Comparison of ENCODE assay signal across 10 cellular contexts in genomic region chr7:90552521-90552920, GRCh38.
DNase-seq lines count a peak whose midpoint lies in the region; ATAC-seq and TF ChIP-seq lines count a peak whose summit lies in the region.
"Had no signal": no experiment of that assay in that cellular context is flagged by ENCODE, and none has a peak within 500 bp of the region (broad histone marks: within the 10 kb centered on the region; RNA-seq: fewer than 3 reads in every experiment).

No MANE protein-coding gene starts in this region.

- POLR2A ChIA-PET in RWPE1 (lab: Yijun Ruan, JAX; ENCODE audit: low non-redundant PET), result no interaction called here

- peak; percentile 23 for DNase-seq in GM03348 (ENCODE audit: low spot score)
- DNase-seq in RWPE1 (ENCODE audit: low spot score), result peak; percentile 21
- peak; percentile 49 for DNase-seq in fibroblast of peridontal ligament (ENCODE audit: extremely low read depth)
- no peak for DNase-seq in NCI-H2029 (lab: John Stamatoyannopoulos, UW)
- DNase-seq in stimulated activated CD4-positive, alpha-beta T cell treated with anti-CD3 and anti-CD28 coated beads, Interleukin-4, amount 100 ng/mL, for 1 hour, result no peak
- no peak for DNase-seq in activated CD8-positive, alpha-beta memory T cell treated with anti-CD3 and anti-CD28 coated beads, Interleukin-2, amount 50 U/mL, for 4 hours
- DNase-seq: NCI-H1930, T-helper 17 cell had no signal

- ATAC-seq in GM21528 (IDR thresholded peaks at IDR 0.05; ENCODE audit: low FRiP score, unreplicated experiment), result no peak
- ATAC-seq: T-helper 17 cell had no signal

- TF ChIP-seq CTCF in 22Rv1 (IDR thresholded peaks at IDR 0.05) (peak; percentile 49), RWPE1 (conservative IDR thresholded peaks at IDR 0.05; ENCODE audit: low read depth) (peak; percentile 51)

- CTCF ChIA-PET in RWPE1 (lab: Yijun Ruan, JAX), result interaction anchor here (1.0 kb wide), 1 partner anchor 97 kb away, joined by 3 read pairs; no protein-coding TSS in a partner anchor

- no peak overlapping the region for H3K27ac ChIP-seq in 22Rv1
- no peak overlapping the region for H3K27ac ChIP-seq in RWPE1

Comparison
In these comparisons a context has a peak if more than half of its experiments do, and no peak if none do; other contexts are left out.
1. DNase-seq: peak in GM03348 (single experiment), RWPE1 (single experiment) and fibroblast of peridontal ligament (single experiment); none in NCI-H2029 (single experiment), stimulated activated CD4-positive, alpha-beta T cell treated with anti-CD3 and anti-CD28 coated beads, Interleukin-4, amount 100 ng/mL, for 1 hour (single experiment) and activated CD8-positive, alpha-beta memory T cell treated with anti-CD3 and anti-CD28 coated beads, Interleukin-2, amount 50 U/mL, for 4 hours (single experiment).